In genomic region chr12:24081581-24081980, GRCh38 we compare ENCODE assay signal across 26 cellular contexts.
A peak's percentile ranks its signal among the peaks of the same experiment; 100 is the strongest.
DNase-seq lines count a peak whose midpoint lies in the region; ATAC-seq, FAIRE-seq and TF ChIP-seq lines count a peak whose summit lies in the region.
"Had no signal": no experiment of that assay in that cellular context is flagged by ENCODE, and none has a peak within 500 bp of the region (broad histone marks: within the 10 kb centered on the region; RNA-seq: fewer than 3 reads in every experiment).

No MANE protein-coding gene starts in this region.

- intact Hi-C loops in K562 (cut with micrococcal nuclease) = no loop called here

- peak overlapping the region; percentile 76 for H3K4me3 Mint-ChIP-seq in neural crest cell
- no peak overlapping the region for H3K4me3 Mint-ChIP-seq in CD8-positive, alpha-beta memory T cell
- H3K4me3 Mint-ChIP-seq: B cell; CD8-positive, alpha-beta T cell had no signal

- BruUV-seq in K562 (replicated peaks; lab: Mats Ljungman, UMichigan) = no TSS peak

- no peaks in the 10 kb centered on the region for H3K9me1 ChIP-seq in K562 (ENCODE audit: control insufficient read depth, insufficient read depth, low read length)

- H3K4me3 ChIP-seq in SK-N-SH (ENCODE audit: low read depth in 2 of 2, low read length in 1 of 2) (no peak overlapping the region), K562 (no peak overlapping the region)
- H3K4me3 ChIP-seq in CD8-positive, alpha-beta memory T cell (ENCODE audit: low read length) = no peak overlapping the region
- H3K4me3 ChIP-seq: PC-9, SJSA1 had no signal

- H3K27me3 ChIP-seq in SK-N-SH (ENCODE audit: insufficient read depth) (no peaks in the 10 kb centered on the region), K562 (ENCODE audit: control insufficient read depth in 2 of 2, insufficient read depth in 2 of 2, low read length in 2 of 2) (no peaks in the 10 kb centered on the region)
- H3K27me3 ChIP-seq in CD8-positive, alpha-beta memory T cell (ENCODE audit: insufficient read depth, low read length, poor library complexity, severe bottlenecking) = no peaks in the 10 kb centered on the region
- H3K27me3 ChIP-seq: SJSA1 had no signal

- no peak for TF ChIP-seq EP300 in SK-N-SH (IDR thresholded peaks at IDR 0.05; ENCODE audit: borderline replicate concordance in 1 of 2, low read depth in 1 of 2, low read length in 1 of 2)
- no peak for TF ChIP-seq EP300 in K562 (IDR thresholded peaks at IDR 0.05; ENCODE audit: low read length)

- H3K27ac Mint-ChIP-seq in neural crest cell (ENCODE audit: unreplicated experiment) = peak overlapping the region; percentile 98
- H3K27ac Mint-ChIP-seq in CD8-positive, alpha-beta memory T cell = no peak overlapping the region
- H3K27ac Mint-ChIP-seq: B cell; CD8-positive, alpha-beta T cell had no signal

- peaks cover 4% of the 10 kb centered on the region for H3K36me3 Mint-ChIP-seq in neural crest cell (ENCODE audit: low read depth)
- H3K36me3 Mint-ChIP-seq in CD8-positive, alpha-beta memory T cell = no peaks in the 10 kb centered on the region
- H3K36me3 Mint-ChIP-seq: CD8-positive, alpha-beta T cell had no signal

- H3K9me3 Mint-ChIP-seq in neural crest cell = no peaks in the 10 kb centered on the region
- peaks cover 0 to 3% (median 0%) of the 10 kb centered on the region in 5 donors for H3K9me3 Mint-ChIP-seq in CD8-positive, alpha-beta memory T cell
- H3K9me3 Mint-ChIP-seq: CD8-positive, alpha-beta T cell had no signal

- H2AFZ ChIP-seq in SK-N-SH (ENCODE audit: low read depth) (no peak overlapping the region), K562 (ENCODE audit: low read depth, low read length) (0 out of 2 replicates have a peak overlapping the region, but pooled peaks have one; percentile 21)
- H2AFZ ChIP-seq: PC-9 had no signal

- no peaks in the 10 kb centered on the region for H3K9me2 ChIP-seq in SK-N-SH

- no peak overlapping the region for H3K9ac ChIP-seq in SK-N-SH
- no peak overlapping the region for H3K9ac ChIP-seq in K562 (ENCODE audit: insufficient read depth in 1 of 2, low read depth in 2 of 2, low read length in 2 of 2)

- no peak for FAIRE-seq in K562 (lab: Jason Lieb, UNC)
- FAIRE-seq: GM12892, GM19239, H1 had no signal

- whole genome bisulfite sequencing in SK-N-SH (ENCODE audit: low lambda C conversion rate) = 36% methylated on average over 6 of the region's 6 CpGs
- WGBS in K562 (ENCODE audit: insufficient coverage, low coverage, missing lambda C conversion rate) = 13% methylated on average over 6 of the region's 6 CpGs

- H3K36me3 ChIP-seq in SK-N-SH (replicated peaks in 1 of 2; ENCODE audit: control insufficient read depth in 1 of 2, insufficient read depth in 2 of 2, low read length in 1 of 2) (no peaks in the 10 kb centered on the region), K562 (ENCODE audit: control insufficient read depth, insufficient read depth, low read length) (no peaks in the 10 kb centered on the region)
- H3K36me3 ChIP-seq in CD8-positive, alpha-beta memory T cell (ENCODE audit: insufficient read depth, low read length) = no peaks in the 10 kb centered on the region
- H3K36me3 ChIP-seq: SJSA1 had no signal

- H3K27ac ChIP-seq in SK-N-SH (ENCODE audit: low read depth in 2 of 2, low read length in 1 of 2) = no peak overlapping the region
- H3K27ac ChIP-seq in K562 (ENCODE audit: extremely low read depth, low read depth, low read length) = no peak overlapping the region
- H3K27ac ChIP-seq in CD8-positive, alpha-beta memory T cell (ENCODE audit: low read depth, low read length) = no peak overlapping the region
- H3K27ac ChIP-seq: 22Rv1, C4-2B, PC-9, SJSA1 had no signal

- peak; percentile 22; the same call in 2 of the 3 replicates for ATAC-seq in SK-N-SH treated with all-trans-retinoic acid at 6 μM for 48 hours
- ATAC-seq in K562 = no peak
- ATAC-seq in GM18870 (IDR thresholded peaks at IDR 0.05; ENCODE audit: unreplicated experiment) = no peak
- ATAC-seq: CD8-positive, alpha-beta T cell; HCT116 had no signal

- H3K79me2 ChIP-seq in SK-N-SH (ENCODE audit: insufficient read depth) = no peaks in the 10 kb centered on the region
- H3K79me2 ChIP-seq in K562 (ENCODE audit: control insufficient read depth, insufficient read depth, low read length) = no peaks in the 10 kb centered on the region

- in situ Hi-C loops in K562 (cut with MboI) = no loop called here

- H3K4me1 ChIP-seq in SK-N-SH (ENCODE audit: control insufficient read depth in 1 of 2, insufficient read depth in 2 of 2, low read depth in 1 of 2, low read length in 1 of 2) (no peaks in the 10 kb centered on the region; a peak in 1 of 4 replicates), K562 (replicated peaks in 1 of 2; ENCODE audit: control insufficient read depth in 2 of 2, insufficient read depth in 2 of 2, low read length in 2 of 2) (no peaks in the 10 kb centered on the region; a peak in 1 of 5 replicates)
- no peaks in the 10 kb centered on the region for H3K4me1 ChIP-seq in CD8-positive, alpha-beta memory T cell (ENCODE audit: insufficient read depth, low read length)
- H3K4me1 ChIP-seq: SJSA1 had no signal

- H3F3A ChIP-seq in SK-N-SH (replicated peaks; ENCODE audit: insufficient read depth) = no peaks in the 10 kb centered on the region

- TF ChIP-seq CTCF in SK-N-SH (IDR thresholded peaks at IDR 0.05) (no peak), K562 (IDR thresholded peaks at IDR 0.05 in 2 of 3, conservative IDR thresholded peaks at IDR 0.05 in 1 of 3; ENCODE audit: insufficient read depth in 2 of 3, low read depth in 1 of 3, low read length in 3 of 3) (no peak), neural crest cell (conservative IDR thresholded peaks at IDR 0.05) (no peak)

- CTCF ChIA-PET in SK-N-SH (lab: Yijun Ruan, JAX) = no interaction called here
- CTCF ChIA-PET in K562 (lab: Yijun Ruan, JAX; ENCODE audit: low intra/inter-chr PET ratio) = no interaction called here
- CTCF ChIA-PET in CD8-positive, alpha-beta memory T cell (lab: Charles Lee) = no interaction called here

- H3K4me2 ChIP-seq in SK-N-SH (no peak overlapping the region), K562 (ENCODE audit: insufficient read depth, low read length) (no peak overlapping the region)
- H3K4me2 ChIP-seq: PC-9 had no signal

- no peak for TF ChIP-seq RAD21 in SK-N-SH (IDR thresholded peaks at IDR 0.05; ENCODE audit: low read length)
- no peak for TF ChIP-seq RAD21 in K562 (CRISPR knock-in tag; conservative IDR thresholded peaks at IDR 0.05 in 1 of 2, IDR thresholded peaks at IDR 0.05 in 1 of 2)

- H4K20me1 ChIP-seq in SK-N-SH (ENCODE audit: insufficient read depth) = no peaks in the 10 kb centered on the region
- H4K20me1 ChIP-seq in K562 (replicated peaks; ENCODE audit: control insufficient read depth, insufficient read depth, low read length) = no peaks in the 10 kb centered on the region

- no peaks in the 10 kb centered on the region for H3K27me3 Mint-ChIP-seq in neural crest cell (ENCODE audit: low read depth)
- H3K27me3 Mint-ChIP-seq in CD8-positive, alpha-beta memory T cell = no peaks in the 10 kb centered on the region
- H3K27me3 Mint-ChIP-seq: B cell had no signal

- TF ChIP-seq POLR2A in K562 (conservative IDR thresholded peaks at IDR 0.05) = no peak

- peaks cover 75% of the 10 kb centered on the region for H3K4me1 Mint-ChIP-seq in neural crest cell
- H3K4me1 Mint-ChIP-seq in CD8-positive, alpha-beta memory T cell = no peaks in the 10 kb centered on the region

- no peaks in the 10 kb centered on the region for H3K9me3 ChIP-seq in SK-N-SH
- no peaks in the 10 kb centered on the region for H3K9me3 ChIP-seq in K562 (replicated peaks; ENCODE audit: control insufficient read depth, insufficient read depth, low read depth, low read length)
- no peaks in the 10 kb centered on the region for H3K9me3 ChIP-seq in CD8-positive, alpha-beta memory T cell (ENCODE audit: low read length)
- H3K9me3 ChIP-seq: SJSA1 had no signal

- DNase-seq in SK-N-SH (no peak), K562 (ENCODE audit: extremely low read depth in 1 of 4, low spot score in 3 of 4) (no peak), neural crest cell (ENCODE audit: low read depth, low spot score) (peak; percentile 13), NCI-H1048 (lab: John Stamatoyannopoulos, UW) (no peak)
- DNase-seq in CD8-positive, alpha-beta memory T cell = no peak
- DNase-seq: CD8-positive, alpha-beta T cell; DMS153; DND-41; KBM-7; NCI-H1694; NCI-H2081; NCI-H2227 treated with DMSO at 0.1 percent for 48 hours; NCI-H526 treated with DMSO at 0.1 percent for 48 hours; PC-9; Right ventricle myocardium superior; RPMI8226 had no signal

- POLR2A ChIA-PET in SK-N-SH (lab: Yijun Ruan, JAX) (no interaction called here), K562 (lab: Yijun Ruan, JAX) (no interaction called here)
- POLR2A ChIA-PET in CD8-positive, alpha-beta memory T cell (lab: Charles Lee) = no interaction called here

TF ChIP-seq in SK-N-SH treated with all-trans-retinoic acid at 6 μM for 48 hours, 23 proteins besides CTCF, POLR2A, EP300 and RAD21 (continues in another document):
- TF ChIP-seq ZNF70 (CRISPR knock-in tag; IDR thresholded peaks at IDR 0.05) = no peak
- TF ChIP-seq ISL1 (CRISPR knock-in tag; IDR thresholded peaks at IDR 0.05) = peak; percentile 42; the same call in 1 of the 2 replicates

TF ChIP-seq in SK-N-SH, 30 proteins besides CTCF, POLR2A, EP300 and RAD21 (continues in another document):
- no peak for TF ChIP-seq FOSL2 (IDR thresholded peaks at IDR 0.05; ENCODE audit: borderline replicate concordance, low read depth)
- no peak for TF ChIP-seq FOXJ3 (CRISPR knock-in tag; IDR thresholded peaks at IDR 0.05)

TF ChIP-seq in K562, 482 proteins besides CTCF, POLR2A, EP300 and RAD21:
- TF ChIP-seq ETV6 (IDR thresholded peaks at IDR 0.05; ENCODE audit: borderline replicate concordance in 1 of 2, low read depth in 2 of 2, low read length in 1 of 2) (no peak), ETV6 (CRISPR knock-in tag; IDR thresholded peaks at IDR 0.05; ENCODE audit: borderline replicate concordance) (no peak), SMAD4 (CRISPR knock-in tag; conservative IDR thresholded peaks at IDR 0.05) (no peak), FOXA1 (IDR thresholded peaks at IDR 0.05; ENCODE audit: borderline replicate concordance) (no peak), ETS2 (tag; IDR thresholded peaks at IDR 0.05; ENCODE audit: borderline replicate concordance, poor library complexity, severe bottlenecking) (no peak), TRIM24 (IDR thresholded peaks at IDR 0.05) (no peak), IFI16 (CRISPR knock-in tag; IDR thresholded peaks at IDR 0.05) (no peak), POLR2G (IDR thresholded peaks at IDR 0.05; ENCODE audit: low read depth, low read length) (no peak), ZNF75A (CRISPR knock-in tag; IDR thresholded peaks at IDR 0.05) (no peak), TOE1 (IDR thresholded peaks at IDR 0.05; ENCODE audit: borderline replicate concordance) (no peak), TOE1 (CRISPR knock-in tag; IDR thresholded peaks at IDR 0.05; ENCODE audit: borderline replicate concordance, low read depth) (no peak), XRCC4 (IDR thresholded peaks at IDR 0.05; ENCODE audit: extremely low read depth, insufficient read depth, insufficient read length) (no peak), ZNF79 (CRISPR knock-in tag; IDR thresholded peaks at IDR 0.05; ENCODE audit: low read depth) (no peak), ESRRA (IDR thresholded peaks at IDR 0.05; ENCODE audit: borderline replicate concordance, low read depth) (no peak), NCOA6 (IDR thresholded peaks at IDR 0.05) (no peak), TSC22D4 (tag; IDR thresholded peaks at IDR 0.05) (no peak), IRF2 (CRISPR knock-in tag; IDR thresholded peaks at IDR 0.05) (no peak)
